In the genomic region with DNA sequence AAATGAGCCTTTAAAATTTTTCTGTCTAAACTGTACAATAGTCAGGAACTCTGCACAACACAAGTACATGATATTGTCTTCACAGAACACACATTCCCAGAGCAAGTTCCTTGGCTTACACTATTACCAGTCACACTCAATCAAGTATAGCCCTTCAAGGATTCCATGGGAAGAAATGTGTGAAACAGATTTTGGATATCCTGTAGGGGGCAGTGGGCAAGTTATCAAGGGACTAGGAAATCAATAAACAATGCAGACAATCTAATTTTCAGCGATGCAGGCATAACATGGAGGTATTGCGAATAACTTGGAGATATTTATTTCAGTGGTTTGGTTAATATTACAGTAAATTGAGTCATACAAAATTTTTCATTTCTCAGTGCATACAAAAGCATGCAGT, we compare ENCODE assay signal across 2 cellular contexts.
TF ChIP-seq lines count a peak whose summit lies in the region.

No MANE protein-coding gene starts in this region.

TF ChIP-seq in SK-N-SH treated with all-trans-retinoic acid at 6 μM for 48 hours, 23 proteins besides CTCF, POLR2A, EP300 and RAD21 (continued from another document):
- TF ChIP-seq BACH2 (CRISPR knock-in tag; IDR thresholded peaks at IDR 0.05; ENCODE audit: borderline replicate concordance) (no peak), ZC3H10 (CRISPR knock-in tag; IDR thresholded peaks at IDR 0.05) (no peak), CREB5 (CRISPR knock-in tag; IDR thresholded peaks at IDR 0.05; ENCODE audit: low read depth) (no peak), TCF4 (CRISPR knock-in tag; IDR thresholded peaks at IDR 0.05; ENCODE audit: borderline replicate concordance) (no peak), TSHZ2 (CRISPR knock-in tag; IDR thresholded peaks at IDR 0.05) (no peak), ISL1 (CRISPR knock-in tag; IDR thresholded peaks at IDR 0.05) (no peak), PATZ1 (CRISPR knock-in tag; IDR thresholded peaks at IDR 0.05; ENCODE audit: borderline replicate concordance) (no peak), RARB (CRISPR knock-in tag; IDR thresholded peaks at IDR 0.05) (no peak), ZNF8 (CRISPR knock-in tag; IDR thresholded peaks at IDR 0.05) (no peak), ZNF70 (CRISPR knock-in tag; IDR thresholded peaks at IDR 0.05) (no peak), ESRRG (CRISPR knock-in tag; IDR thresholded peaks at IDR 0.05) (no peak), ZNF565 (CRISPR knock-in tag; conservative IDR thresholded peaks at IDR 0.05; ENCODE audit: low read depth) (no peak)

TF ChIP-seq in SK-N-SH, 30 proteins besides CTCF, POLR2A, EP300 and RAD21 (continued from another document):
- TF ChIP-seq, protein P1, sequence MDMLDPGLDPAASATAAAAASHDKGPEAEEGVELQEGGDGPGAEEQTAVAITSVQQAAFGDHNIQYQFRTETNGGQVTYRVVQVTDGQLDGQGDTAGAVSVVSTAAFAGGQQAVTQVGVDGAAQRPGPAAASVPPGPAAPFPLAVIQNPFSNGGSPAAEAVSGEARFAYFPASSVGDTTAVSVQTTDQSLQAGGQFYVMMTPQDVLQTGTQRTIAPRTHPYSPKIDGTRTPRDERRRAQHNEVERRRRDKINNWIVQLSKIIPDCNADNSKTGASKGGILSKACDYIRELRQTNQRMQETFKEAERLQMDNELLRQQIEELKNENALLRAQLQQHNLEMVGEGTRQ (IDR thresholded peaks at IDR 0.05; ENCODE audit: borderline replicate concordance, low read depth, low read length), result no peak
- TF ChIP-seq TAF1 (IDR thresholded peaks at IDR 0.05; ENCODE audit: borderline replicate concordance, low read depth, low read length) (no peak), POLR2AphosphoS5 (IDR thresholded peaks at IDR 0.05; ENCODE audit: low read depth, low read length) (no peak)
